In the genomic region with DNA sequence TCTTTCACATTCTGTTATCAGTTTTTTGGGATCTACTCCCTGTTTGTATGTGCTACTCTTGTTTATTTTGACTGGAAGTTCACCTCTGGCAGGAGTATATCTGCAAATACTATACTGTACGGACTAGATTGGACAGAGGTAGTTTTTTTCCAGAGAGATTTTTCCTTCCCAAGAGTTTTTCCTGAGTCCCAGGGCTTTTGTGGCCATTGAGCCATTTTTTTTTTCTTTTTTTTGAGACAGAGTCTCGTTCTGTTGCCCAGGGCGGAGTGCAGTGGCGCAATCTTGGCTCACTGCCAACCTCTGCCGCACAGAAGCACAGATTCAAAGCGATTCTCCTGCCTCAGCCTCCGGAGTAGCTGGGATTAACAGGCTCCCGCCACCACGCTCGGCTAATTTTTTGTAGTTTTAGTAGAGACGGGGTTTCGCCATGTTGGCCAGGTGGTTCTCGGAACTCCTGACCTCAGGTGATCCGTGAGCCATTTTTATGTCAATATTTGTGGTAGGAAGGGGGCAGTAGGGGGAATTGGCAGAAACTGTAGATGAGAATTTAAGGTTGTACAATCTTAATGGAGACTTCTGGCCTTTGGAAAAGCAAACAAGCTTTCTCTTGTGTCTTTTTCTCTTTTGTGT, we compare ENCODE assay signal across 14 cellular contexts. TPM values are rescaled to one million over a fixed set of nuclear protein-coding genes. Genes with fewer than 3 reads are reported as not detected.
A peak's percentile ranks its signal among the peaks of the same experiment; 100 is the strongest.
DNase-seq lines count a peak whose midpoint lies in the region; ATAC-seq, FAIRE-seq and TF ChIP-seq lines count a peak whose summit lies in the region.
"Had no signal": no experiment of that assay in that cellular context is flagged by ENCODE, and none has a peak within 500 bp of the region (broad histone marks: within the 10 kb centered on the region; RNA-seq: fewer than 3 reads in every experiment).

No MANE protein-coding gene starts in this region.

- H3K9me3 ChIP-seq in K562 (replicated peaks; ENCODE audit: control insufficient read depth, insufficient read depth, low read depth, low read length) (no peaks in the 10 kb centered on the region), neural progenitor cell (ENCODE audit: low read depth) (no peaks in the 10 kb centered on the region)
- H3K9me3 ChIP-seq: prostate gland had no signal

- TF ChIP-seq RAD21 in K562 (CRISPR knock-in tag; conservative IDR thresholded peaks at IDR 0.05 in 1 of 2, IDR thresholded peaks at IDR 0.05 in 1 of 2) = no peak

- POLR2A ChIA-PET in K562 (lab: Yijun Ruan, JAX) = interaction anchor here (0.6 kb wide), 1 partner anchor 22 kb away, joined by 3 read pairs; no protein-coding TSS in a partner anchor

- peak overlapping the region in 1 of 2 experiments; percentile 42; a peak in 1 of 4 replicates for H3K9ac ChIP-seq in K562 (ENCODE audit: insufficient read depth in 1 of 2, low read depth in 2 of 2, low read length in 2 of 2)
- no peak overlapping the region for H3K9ac ChIP-seq in neural progenitor cell

- DNase-seq in DMS 273 (lab: John Stamatoyannopoulos, UW; ENCODE audit: unreplicated experiment) = peak; percentile 85
- DNase-seq in NCI-H2029 treated with DMSO at 0.1 percent for 48 hours (lab: John Stamatoyannopoulos, UW) = peak; percentile 78
- DNase-seq in K562 (ENCODE audit: extremely low read depth in 1 of 4, low spot score in 3 of 4) = peak in 1 of 4 experiments; percentile 56
- DNase-seq in lung microvascular endothelial cell (ENCODE audit: low read depth in 2 of 2) = peak; percentile 30 to 84
- DNase-seq in HFFc6 = no peak
- no peak for DNase-seq in activated CD4-positive, alpha-beta T cell treated with anti-CD3 and anti-CD28 coated beads, Interleukin-2, amount 50 U/mL, for 4 hours
- DNase-seq in neural progenitor cell (ENCODE audit: low spot score) = no peak
- DNase-seq: activated CD4-positive, alpha-beta T cell treated with anti-CD3 and anti-CD28 coated beads for 4 hours; activated naive CD4-positive, alpha-beta T cell treated with anti-CD3 and anti-CD28 coated beads, Interleukin-2, amount 50 U/mL, for 16 hours; CD4-positive, alpha-beta memory T cell had no signal

- H3K4me3 ChIP-seq in K562 = no peak overlapping the region
- H3K4me3 ChIP-seq in neural progenitor cell = no peak overlapping the region
- H3K4me3 ChIP-seq: prostate gland had no signal

- no peak overlapping the region for H3K27ac Mint-ChIP-seq in HFFc6
- H3K27ac Mint-ChIP-seq in neural progenitor cell = no peak overlapping the region
- H3K27ac Mint-ChIP-seq: CD4-positive, alpha-beta memory T cell; memory B cell had no signal

- H4K20me1 ChIP-seq in K562 (replicated peaks; ENCODE audit: control insufficient read depth, insufficient read depth, low read length) = peaks cover 12% of the 10 kb centered on the region; the same call in 1 of the 2 replicates
- no peaks in the 10 kb centered on the region for H4K20me1 ChIP-seq in neural progenitor cell (ENCODE audit: low read depth)

- no TSS peak for BruUV-seq in K562 (replicated peaks; lab: Mats Ljungman, UMichigan)

- H3K9me3 Mint-ChIP-seq in HFFc6 (no peaks in the 10 kb centered on the region), neural progenitor cell (peaks cover 45% of the 10 kb centered on the region)
- H3K9me3 Mint-ChIP-seq: memory B cell had no signal

- intact Hi-C loops in K562 (cut with micrococcal nuclease) = no loop called here

- CTCF ChIA-PET in K562 (lab: Yijun Ruan, JAX; ENCODE audit: low intra/inter-chr PET ratio) = no interaction called here

- H3K36me3 ChIP-seq in K562 (ENCODE audit: control insufficient read depth, insufficient read depth, low read length) (no peaks in the 10 kb centered on the region), neural progenitor cell (no peaks in the 10 kb centered on the region)
- H3K36me3 ChIP-seq: prostate gland had no signal

- peaks cover 23% of the 10 kb centered on the region for H3K4me1 Mint-ChIP-seq in HFFc6 (ENCODE audit: low read depth)
- H3K4me1 Mint-ChIP-seq in neural progenitor cell = no peaks in the 10 kb centered on the region

- no peak overlapping the region for H3K4me3 Mint-ChIP-seq in HFFc6
- no peak overlapping the region for H3K4me3 Mint-ChIP-seq in neural progenitor cell
- H3K4me3 Mint-ChIP-seq: CD4-positive, alpha-beta memory T cell; memory B cell had no signal

- TF ChIP-seq EP300 in K562 (IDR thresholded peaks at IDR 0.05; ENCODE audit: low read length) = no peak

- H3K27me3 ChIP-seq in K562 (ENCODE audit: control insufficient read depth in 2 of 2, insufficient read depth in 2 of 2, low read length in 2 of 2) = no peaks in the 10 kb centered on the region
- H3K27me3 ChIP-seq in neural progenitor cell = no peaks in the 10 kb centered on the region

- no peaks in the 10 kb centered on the region for H3K9me1 ChIP-seq in K562 (ENCODE audit: control insufficient read depth, insufficient read depth, low read length)

- H3F3A ChIP-seq in neural progenitor cell (ENCODE audit: low read depth) = peaks cover 18% of the 10 kb centered on the region

- TF ChIP-seq CTCF in K562 (IDR thresholded peaks at IDR 0.05 in 2 of 3, conservative IDR thresholded peaks at IDR 0.05 in 1 of 3; ENCODE audit: insufficient read depth in 2 of 3, low read depth in 1 of 3, low read length in 3 of 3) = no peak
- TF ChIP-seq CTCF in HFFc6 (IDR thresholded peaks at IDR 0.05) = no peak
- TF ChIP-seq CTCF in neural progenitor cell (IDR thresholded peaks at IDR 0.05) = no peak

- peak; percentile 61 for FAIRE-seq in K562 (lab: Jason Lieb, UNC)
- FAIRE-seq: GM19239 had no signal

- TF ChIP-seq POLR2A in K562 (conservative IDR thresholded peaks at IDR 0.05) = no peak

- H3K79me2 ChIP-seq in K562 (ENCODE audit: control insufficient read depth, insufficient read depth, low read length) = peaks cover 80% of the 10 kb centered on the region
- H3K79me2 ChIP-seq in neural progenitor cell (ENCODE audit: low read depth) = peaks cover 100% of the 10 kb centered on the region

- H3K4me2 ChIP-seq in K562 (ENCODE audit: insufficient read depth, low read length) = peak overlapping the region; percentile 25
- H3K4me2 ChIP-seq in neural progenitor cell = no peak overlapping the region

- H3K27ac ChIP-seq in K562 (ENCODE audit: extremely low read depth, low read depth, low read length) (no peak overlapping the region), neural progenitor cell (no peak overlapping the region)
- H3K27ac ChIP-seq: prostate gland had no signal

- no peaks in the 10 kb centered on the region; a peak in 1 of 5 replicates for H3K4me1 ChIP-seq in K562 (replicated peaks in 1 of 2; ENCODE audit: control insufficient read depth in 2 of 2, insufficient read depth in 2 of 2, low read length in 2 of 2)
- peaks cover 12% of the 10 kb centered on the region for H3K4me1 ChIP-seq in neural progenitor cell
- H3K4me1 ChIP-seq: prostate gland had no signal

- H3K27me3 Mint-ChIP-seq in HFFc6 (ENCODE audit: insufficient read depth) (no peaks in the 10 kb centered on the region; the same call in 1 of the 2 replicates), neural progenitor cell (ENCODE audit: insufficient read depth, low read depth) (no peaks in the 10 kb centered on the region)
- H3K27me3 Mint-ChIP-seq: CD4-positive, alpha-beta memory T cell; memory B cell had no signal

- WGBS in K562 (ENCODE audit: insufficient coverage, low coverage, missing lambda C conversion rate) = 5% methylated on average over 14 of the region's 14 CpGs

- H2AFZ ChIP-seq in K562 (ENCODE audit: low read depth, low read length) (no peak overlapping the region), neural progenitor cell (replicated peaks) (no peak overlapping the region)

- H3K36me3 Mint-ChIP-seq in HFFc6 (ENCODE audit: low read depth) = peaks cover 16% of the 10 kb centered on the region
- peaks cover 31% of the 10 kb centered on the region for H3K36me3 Mint-ChIP-seq in neural progenitor cell

- in situ Hi-C loops in K562 (cut with MboI) = no loop called here

- ATAC-seq in K562 (peak; percentile 85), HG03439 (IDR thresholded peaks at IDR 0.05; ENCODE audit: unreplicated experiment) (no peak)

TF ChIP-seq in K562, 482 proteins besides CTCF, POLR2A, EP300 and RAD21 (continues in another document):
- no peak for TF ChIP-seq ZNF197 (CRISPR knock-in tag; IDR thresholded peaks at IDR 0.05; ENCODE audit: low read depth)
- TF ChIP-seq HDAC2 (IDR thresholded peaks at IDR 0.05) = 0 out of 2 replicates have a peak, but pooled peaks have one; percentile 21
- peak; percentile 87 for TF ChIP-seq SMAD1 (IDR thresholded peaks at IDR 0.05; ENCODE audit: low read depth, low read length, partially characterized antibody)
- TF ChIP-seq SMARCE1 (IDR thresholded peaks at IDR 0.05) = peak; percentile 30; the same call in 1 of the 2 replicates
- TF ChIP-seq CEBPB (tag; IDR thresholded peaks at IDR 0.05) = peak; percentile 88
- TF ChIP-seq RCOR1 (IDR thresholded peaks at IDR 0.05; ENCODE audit: borderline replicate concordance in 1 of 2, low read depth in 2 of 2, low read length in 2 of 2) = peak in 1 of 2 experiments; percentile 84; a peak in 2 of 4 replicates
- no peak for TF ChIP-seq BDP1 (IDR thresholded peaks at IDR 0.05; ENCODE audit: insufficient read depth, insufficient read length)
- peak; percentile 99 for TF ChIP-seq NFIC (IDR thresholded peaks at IDR 0.05)
- TF ChIP-seq MEF2A (IDR thresholded peaks at IDR 0.05; ENCODE audit: control insufficient read depth, low read depth, low read length) = no peak
- peak; percentile 45; the same call in 1 of the 2 replicates for TF ChIP-seq DPF2 (IDR thresholded peaks at IDR 0.05)

RNA-seq across cellular contexts. Expression of a gene that starts 19.4 kb away (rescaled TPM):
- total RNA-seq in K562 (2011; cell fraction: chromatin; rRNA removed; ENCODE audit: low replicate concordance) = 20.3 and 135 TPM in 2 replicates
- total RNA-seq in K562 (2011; cell fraction: nucleolus; rRNA removed) = 19.5 and 35.8 TPM in 2 replicates
- total RNA-seq in K562 (2011; cell fraction: nucleoplasm; rRNA removed) = 63.8 and 108 TPM in 2 replicates
- 51.1 and 57.5 TPM in 2 replicates for total RNA-seq in K562 (2014; rRNA removed)
- 120 and 134 TPM in 2 replicates for total RNA-seq in K562 (2014; rRNA removed; fragmentation: Illumina TruSeq; extraction: Trizol)
- total RNA-seq in K562 (2015; rRNA removed; fragmentation: Illumina TruSeq; extraction: Trizol) = 99.6 and 109 TPM in 2 replicates
- total RNA-seq in K562 (2021) = 57.5 and 63.6 TPM in 2 replicates
- 44.8 and 67.4 TPM in 2 replicates for polyA plus RNA-seq in K562 (2011; rRNA removed)
- 4.3 and 11.4 TPM in 2 replicates for polyA plus RNA-seq in K562 (2011; cell fraction: cytosol; rRNA removed)
- polyA plus RNA-seq in K562 (2011; cell fraction: nucleus; rRNA removed) = 20.3 and 31.6 TPM in 2 replicates
- polyA plus RNA-seq in K562 (2012) = 44.3 and 49.8 TPM in 2 replicates
- 74.2 and 80.2 TPM in 2 replicates for polyA plus RNA-seq in K562 (2014; fragmentation: Illumina TruSeq; extraction: Trizol)
- 10 to 100 TPM; 34.8 to 41.6 TPM for polyA plus RNA-seq in K562 (2014; fragmentation: Nextera tagmentation; extraction: Ambion mirVana)
- polyA plus RNA-seq in K562 (2014; rRNA removed) = 45.3 and 58.4 TPM in 2 replicates
- polyA minus RNA-seq in K562 (2011; rRNA and poly(A)+ RNA removed) = 101 and 119 TPM in 2 replicates
- 29.7 and 30.8 TPM in 2 replicates for polyA minus RNA-seq in K562 (2011; cell fraction: cytosol; rRNA and poly(A)+ RNA removed)
- polyA minus RNA-seq in K562 (2011; cell fraction: nucleus; rRNA and poly(A)+ RNA removed) = 46.9 and 94.2 TPM in 2 replicates
- total RNA-seq in lung microvascular endothelial cell = 119 and 172 TPM in 2 replicates
- total RNA-seq in HFFc6 (2021; fragmentation: NEBNext Ultra II Directional; extraction: Animal tissue kit (Norgen Biotek cat#: 25700)) = 100 to 1,000 TPM; 135 to 175 (median 148) TPM
- 136 and 191 TPM in 2 replicates for total RNA-seq in neural progenitor cell (ENCODE audit: low replicate concordance)

Comparison
In these comparisons a context has a peak if more than half of its experiments do, and no peak if none do; other contexts are left out.
1. DNase-seq: peak in DMS 273 (single experiment), NCI-H2029 treated with DMSO at 0.1 percent for 48 hours (single experiment) and lung microvascular endothelial cell (2 of 2); none in HFFc6 (single experiment), activated CD4-positive, alpha-beta T cell treated with anti-CD3 and anti-CD28 coated beads, Interleukin-2, amount 50 U/mL, for 4 hours (0 of 2) and neural progenitor cell (single experiment).